ENCODE assay signal across 8 cellular contexts in genomic region chr6:27176523-27177391, GRCh38.
DNase-seq lines count a peak whose midpoint lies in the region; ATAC-seq, FAIRE-seq and TF ChIP-seq lines count a peak whose summit lies in the region.
"Not testable (repeated sequence)": the region's sequence is repeated elsewhere in the genome, so short reads cannot be mapped to it uniquely, and the experiment has no call there.

No MANE protein-coding gene starts in this region.

- peak overlapping the region; percentile 94 for H3K27ac Mint-ChIP-seq in activated T-cell treated with anti-CD3 and anti-CD28 coated beads, Interleukin-2, amount 50 U/mL, for 24 hours

- ATAC-seq in A549 (peak in 1 of 2 experiments; percentile 45; a peak in 3 of 6 replicates), GM18502 (IDR thresholded peaks at IDR 0.05; ENCODE audit: poor library complexity, unreplicated experiment) (peak; percentile 46)

- 2% methylated on average over 38 of the region's 38 CpGs for WGBS in A549 (ENCODE audit: missing lambda C conversion rate)
- WGBS in liver, result 5% methylated on average over 38 of the region's 38 CpGs
- WGBS in spleen, 5 donors, result 2% methylated on average over 38 of the region's 38 CpGs

- CTCF ChIA-PET in A549 (lab: Yijun Ruan, JAX) (interaction anchor here (0.9 to 3.2 kb wide), 8 partner anchors 11 to 647 kb away, joined by 3 to 24 read pairs (median 4); a partner anchor contains a TSS), RWPE1 (lab: Yijun Ruan, JAX) (interaction anchor here (0.6 to 1.4 kb wide), 7 partner anchors 14 to 674 kb away, joined by 3 to 8 read pairs (median 5); no protein-coding TSS in a partner anchor)

- H3K9me3 ChIP-seq in A549; endocrine pancreas (ENCODE audit: control insufficient read depth, low read length); liver (ENCODE audit: control insufficient read depth in 4 of 4, low read length in 3 of 4); spleen: not testable (repeated sequence)

- not testable (repeated sequence) for H3K9me3 Mint-ChIP-seq in activated T-cell treated with anti-CD3 and anti-CD28 coated beads, Interleukin-2, amount 50 U/mL, for 24 hours

- H3K27ac ChIP-seq in A549 (peak overlapping the region; percentile 79 to 94), RWPE1 (peak overlapping the region; percentile 91), spleen (peak overlapping the region; percentile 68 to 88 (median 84))
- not testable (repeated sequence) for H3K27ac ChIP-seq in liver (ENCODE audit: low read depth in 1 of 2, low read length in 2 of 2)

- H3K36me3 Mint-ChIP-seq in activated T-cell treated with anti-CD3 and anti-CD28 coated beads, Interleukin-2, amount 50 U/mL, for 24 hours (ENCODE audit: low read depth), result not testable (repeated sequence)

- not testable (repeated sequence) for TF ChIP-seq EP300 in A549 (IDR thresholded peaks at IDR 0.05)

- H3K27me3 ChIP-seq in endocrine pancreas (ENCODE audit: control insufficient read depth, insufficient read depth, low read length); liver (ENCODE audit: control insufficient read depth in 4 of 4, insufficient read depth in 4 of 4, low read length in 3 of 4); spleen (replicated peaks in 1 of 7): not testable (repeated sequence)

- FAIRE-seq in A549 (lab: Jason Lieb, UNC), result not testable (repeated sequence)

- intact Hi-C loops in spleen (cut with DNase I; ENCODE audit: low total_unique reads), result not testable (repeated sequence)

- H3K4me3 ChIP-seq in A549 (peak overlapping the region; percentile 79), LNCaP clone FGC (ENCODE audit: low read depth, low read length) (peak overlapping the region; percentile 98), endocrine pancreas (ENCODE audit: control insufficient read depth, insufficient read depth, low read length) (peak overlapping the region; percentile 83), liver (ENCODE audit: low read depth in 1 of 3, low read length in 3 of 3) (peak overlapping the region; percentile 47 to 99 (median 95)), spleen (peak overlapping the region; percentile 77 to 99 (median 90))

- POLR2A ChIA-PET in A549 (lab: Yijun Ruan, JAX), result interaction anchor here (1.1 to 1.9 kb wide), 5 partner anchors 10 to 716 kb away, joined by 3 to 9 read pairs (median 4); a partner anchor contains a TSS
- POLR2A ChIA-PET in RWPE1 (lab: Yijun Ruan, JAX; ENCODE audit: low non-redundant PET), result interaction anchor here (0.6 to 0.7 kb wide), 3 partner anchors 43 to 1834 kb away, joined by 3 to 11 read pairs (median 6); no protein-coding TSS in a partner anchor

- TF ChIP-seq RAD21 in A549 (conservative IDR thresholded peaks at IDR 0.05 in 1 of 2, IDR thresholded peaks at IDR 0.05 in 1 of 2), result not testable (repeated sequence)
- peak in 1 of 2 donors; percentile 4 for TF ChIP-seq RAD21 in liver (IDR thresholded peaks at IDR 0.05)

- not testable (repeated sequence) for TF ChIP-seq POLR2A in A549 (IDR thresholded peaks at IDR 0.05; ENCODE audit: low read length); spleen (IDR thresholded peaks at IDR 0.05)

- H3K9ac ChIP-seq in endocrine pancreas (ENCODE audit: control insufficient read depth, insufficient read depth, low read length), result not testable (repeated sequence)
- peak overlapping the region in 1 of 2 donors; percentile 91 for H3K9ac ChIP-seq in liver (ENCODE audit: low read depth in 1 of 2, low read length in 2 of 2)

- peaks cover 15% of the 10 kb centered on the region for H3K4me1 Mint-ChIP-seq in activated T-cell treated with anti-CD3 and anti-CD28 coated beads, Interleukin-2, amount 50 U/mL, for 24 hours (ENCODE audit: low read depth)

- not testable (repeated sequence) for TF ChIP-seq CTCF in A549 (IDR thresholded peaks at IDR 0.05); LNCaP clone FGC (IDR thresholded peaks at IDR 0.05; ENCODE audit: control insufficient read depth, extremely low read depth, insufficient read depth); RWPE1 (conservative IDR thresholded peaks at IDR 0.05; ENCODE audit: low read depth); liver (IDR thresholded peaks at IDR 0.05; ENCODE audit: low read depth, low read length, missing input control); spleen (IDR thresholded peaks at IDR 0.05 in 8 of 11, conservative IDR thresholded peaks at IDR 0.05 in 3 of 11)

- H3K4me2 ChIP-seq in A549, result peak overlapping the region; percentile 83

- not testable (repeated sequence) for H3K4me1 ChIP-seq in A549; endocrine pancreas (ENCODE audit: control insufficient read depth, insufficient read depth, low read length)
- H3K4me1 ChIP-seq in liver (ENCODE audit: control insufficient read depth in 4 of 4, insufficient read depth in 4 of 4, low read length in 3 of 4) (peaks cover 2 to 10% (median 7%) of the 10 kb centered on the region in 4 donors), spleen (peaks cover 0 to 18% (median 6%) of the 10 kb centered on the region in 6 donors)

- not testable (repeated sequence) for H3K27me3 Mint-ChIP-seq in activated T-cell treated with anti-CD3 and anti-CD28 coated beads, Interleukin-2, amount 50 U/mL, for 24 hours

- peak in 1 of 2 experiments; percentile 54 for DNase-seq in A549 (ENCODE audit: low read depth in 1 of 2, low spot score in 1 of 2)
- not testable (repeated sequence) for DNase-seq in LNCaP clone FGC (ENCODE audit: low read depth); spleen
- peak; percentile 25 for DNase-seq in RWPE1 (ENCODE audit: low spot score)
- peak; percentile 82 for DNase-seq in activated T-cell treated with anti-CD3 and anti-CD28 coated beads, Interleukin-2, amount 50 U/mL, for 24 hours

- not testable (repeated sequence) for H3K36me3 ChIP-seq in endocrine pancreas (ENCODE audit: control insufficient read depth, insufficient read depth, low read length); liver (ENCODE audit: control insufficient read depth in 4 of 4, insufficient read depth in 3 of 4, low read depth in 1 of 4, low read length in 3 of 4); spleen

- peak overlapping the region; percentile 89 for H3K4me3 Mint-ChIP-seq in activated T-cell treated with anti-CD3 and anti-CD28 coated beads, Interleukin-2, amount 50 U/mL, for 24 hours

TF ChIP-seq in A549, 52 proteins besides CTCF, POLR2A, EP300 and RAD21:
- peak; percentile 48 for TF ChIP-seq SREBF2 (IDR thresholded peaks at IDR 0.05)
- peak; percentile 30; the same call in 1 of the 2 replicates for TF ChIP-seq MAX (IDR thresholded peaks at IDR 0.05)

TF ChIP-seq in liver, 16 proteins besides CTCF, POLR2A, EP300 and RAD21:
- TF ChIP-seq NR2F2 (IDR thresholded peaks at IDR 0.05) (peak; percentile 24), ATF3 (IDR thresholded peaks at IDR 0.05) (peak; percentile 100)
TF ChIP-seq in liver: peak in this region for 2; not testable (repeated sequence) for 14.
